ENCODE assay signal across 13 cellular contexts in the genomic region with DNA sequence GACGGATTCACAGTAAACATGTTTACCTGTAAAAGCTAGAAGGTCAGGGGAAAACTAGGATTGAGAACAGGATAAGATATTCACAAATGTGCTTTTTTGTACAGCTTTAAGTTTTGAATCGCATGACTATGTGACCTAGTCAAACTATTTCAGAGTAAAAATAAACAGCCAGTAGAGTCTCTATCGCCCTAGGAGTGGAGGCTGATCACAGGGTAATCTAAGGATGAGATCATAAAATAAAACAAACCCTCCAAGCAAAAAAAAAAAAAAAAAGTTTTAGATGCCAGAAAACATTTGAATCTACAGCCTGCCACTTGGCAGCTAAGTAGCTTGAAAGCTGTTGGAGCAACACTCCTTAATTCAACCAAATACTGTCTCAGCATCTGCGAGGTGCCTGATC.
"Had no signal": no experiment of that assay in that cellular context is flagged by ENCODE, and none has a peak within 500 bp of the region (broad histone marks: within the 10 kb centered on the region; RNA-seq: fewer than 3 reads in every experiment).

No MANE protein-coding gene starts in this region.

- H3K4me1 ChIP-seq: breast epithelium, gastrocnemius medialis had no signal

- H3K27ac Mint-ChIP-seq: activated naive CD4-positive, alpha-beta T cell treated with anti-CD3 and anti-CD28 coated beads, Interleukin-2, amount 50 U/mL, for 72 hours had no signal

- H3K27ac ChIP-seq: breast epithelium, gastrocnemius medialis had no signal

- DNase-seq: activated CD4-positive, alpha-beta T cell treated with anti-CD3 and anti-CD28 coated beads, Interleukin-2, amount 50 U/mL, for 1 hour; activated effector memory CD4-positive, alpha-beta T cell treated with Interleukin-2 at 50 U/mL for 16 hours; activated T-cell treated with anti-CD3 and anti-CD28 coated beads, Interleukin-2, amount 50 U/mL, for 1 hour; dorsolateral prefrontal cortex; gastrocnemius medialis; kidney glomerular epithelial cell; mucosa of descending colon; stimulated activated CD4-positive, alpha-beta T cell treated with anti-CD3 and anti-CD28 coated beads, Interleukin-2, amount 100 ng/mL, for 48 hours; stimulated activated naive CD4-positive, alpha-beta T cell treated with Interleukin-2 at 50 U/mL for 16 hours; T-helper 2 cell had no signal

- ATAC-seq: activated naive CD4-positive, alpha-beta T cell treated with anti-CD3 and anti-CD28 coated beads, Interleukin-2, amount 50 U/mL, for 72 hours; gastrocnemius medialis; mucosa of descending colon had no signal

- H3K27me3 ChIP-seq: breast epithelium, dorsolateral prefrontal cortex, gastrocnemius medialis had no signal

- H3K4me3 ChIP-seq: breast epithelium, dorsolateral prefrontal cortex, gastrocnemius medialis, lung, mucosa of descending colon had no signal
